ENCODE assay signal across 6 cellular contexts in the genomic region with DNA sequence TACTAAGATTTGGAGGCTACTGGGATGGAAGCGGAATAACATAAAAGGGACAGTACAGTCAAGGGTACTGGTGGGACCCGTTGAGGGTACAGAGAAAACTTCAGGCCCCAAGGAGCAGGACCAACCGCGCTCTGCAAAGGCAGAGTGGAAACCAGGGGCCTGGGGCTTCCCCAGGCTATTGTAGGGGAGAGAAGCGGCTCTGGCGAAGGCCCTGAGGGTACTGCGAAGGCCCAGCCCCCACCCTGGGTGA. TPM values are rescaled to one million over a fixed set of nuclear protein-coding genes. Genes with fewer than 3 reads are reported as not detected.
DNase-seq lines count a peak whose midpoint lies in the region; ATAC-seq, FAIRE-seq and TF ChIP-seq lines count a peak whose summit lies in the region.

No MANE protein-coding gene starts in this region.

- H3K4me3 ChIP-seq in heart left ventricle (peak overlapping the region; percentile 61 to 93 (median 74)), uterus (peak overlapping the region; percentile 57 to 71)

- no peaks in the 10 kb centered on the region for H3K9me3 Mint-ChIP-seq in immature natural killer cell

- H3K9me3 ChIP-seq in heart left ventricle (no peaks in the 10 kb centered on the region), uterus (no peaks in the 10 kb centered on the region)

- no peaks in the 10 kb centered on the region for H3K36me3 Mint-ChIP-seq in immature natural killer cell

- TF ChIP-seq POLR2A in heart left ventricle (IDR thresholded peaks at IDR 0.05) (no peak), uterus (IDR thresholded peaks at IDR 0.05) (no peak)

- H3K4me3 Mint-ChIP-seq in immature natural killer cell = peak overlapping the region; percentile 57 to 81 (median 62)

- H3K4me1 Mint-ChIP-seq in immature natural killer cell = peaks cover 13 to 19% of the 10 kb centered on the region in 2 donors

- H3K27me3 ChIP-seq in heart left ventricle (no peaks in the 10 kb centered on the region), uterus (no peaks in the 10 kb centered on the region)

- H3K36me3 ChIP-seq in heart left ventricle (peaks cover 0 to 23% (median 15%) of the 10 kb centered on the region in 9 donors), uterus (no peaks in the 10 kb centered on the region)

- H3K27ac ChIP-seq in heart left ventricle (peak overlapping the region; percentile 88 to 98 (median 97)), uterus (peak overlapping the region; percentile 93 to 98)

- TF ChIP-seq CTCF in heart left ventricle (IDR thresholded peaks at IDR 0.05) = no peak
- TF ChIP-seq CTCF in uterus (IDR thresholded peaks at IDR 0.05) = no peak

- WGBS in heart left ventricle, 4 donors = 29 to 45% (median 38%) methylated on average over 5 to 7 of the region's 7 CpGs

- peak overlapping the region in 2 of 6 donors; percentile 52 to 78 for H3K27ac Mint-ChIP-seq in immature natural killer cell

- FAIRE-seq in RCC 7860 (lab: Jason Lieb, UNC) = no peak

- DNase-seq in heart left ventricle (no peak), cardiac septum (ENCODE audit: low spot score) (no peak), immature natural killer cell (no peak), uterus (no peak), RCC 7860 (ENCODE audit: low spot score) (no peak)

- peaks cover 2 to 4% (median 3%) of the 10 kb centered on the region in 3 donors for H3K27me3 Mint-ChIP-seq in immature natural killer cell (ENCODE audit: low read depth in 3 of 3)

- ATAC-seq in heart left ventricle (no peak), GM21737 (IDR thresholded peaks at IDR 0.05; ENCODE audit: unreplicated experiment) (no peak)

- intact Hi-C loops in heart left ventricle (cut with DNase I) = loop anchor here in 4 of 10 donors (2.0 to 5.0 kb wide), 3 partner anchors 30 to 42 kb away; a partner anchor contains a TSS
- intact Hi-C loops in cardiac septum (cut with DNase I) = no loop called here
- intact Hi-C loops in uterus (cut with DNase I; ENCODE audit: low total_unique reads) = loop anchor here (5.0 kb wide), 1 partner anchor 38 kb away; no protein-coding TSS in a partner anchor

- H3K4me1 ChIP-seq in heart left ventricle = peaks cover 2 to 54% (median 28%) of the 10 kb centered on the region in 12 donors
- peaks cover 0 to 4% of the 10 kb centered on the region in 2 donors for H3K4me1 ChIP-seq in uterus

RNA-seq across cellular contexts. Expression of a gene that starts 0.4 kb away (rescaled TPM):
- total RNA-seq in heart left ventricle = 1,000 to 10,000 TPM in 3 of 9 donors, 100 to 1,000 TPM in 6; 621 to 1,314 (median 858) TPM
- polyA plus RNA-seq in heart left ventricle = 1,000 to 10,000 TPM in 1 of 2 donors, 100 to 1,000 TPM in 1; 761 to 2,450 TPM
- 690 TPM for total RNA-seq in cardiac septum
- polyA plus RNA-seq in immature natural killer cell = under 1 TPM in 1 of 3 donors, not detected in 2; 0.28 TPM
- 1,000 to 10,000 TPM in 2 of 4 donors, 100 to 1,000 TPM in 2; 491 to 2,682 (median 829) TPM for total RNA-seq in uterus

RNA-seq across cellular contexts. Expression of a gene that starts 15.5 kb away (rescaled TPM):
- 10 to 100 TPM in 1 of 9 donors, 1 to 10 TPM in 1, under 1 TPM in 1, not detected in 6; 0.47 to 13.9 (median 2.3) TPM for total RNA-seq in heart left ventricle
- polyA plus RNA-seq in heart left ventricle = under 1 TPM; 0.23 to 0.54 TPM
- total RNA-seq in cardiac septum = 0.48 TPM
- not detected for polyA plus RNA-seq in immature natural killer cell
- total RNA-seq in uterus = under 1 TPM in 1 of 4 donors, not detected in 3; 0.14 TPM

RNA-seq across cellular contexts. Expression of a gene that starts 24.3 kb away (rescaled TPM):
- total RNA-seq in heart left ventricle = 1 to 10 TPM in 1 of 9 donors, under 1 TPM in 8; 0.11 to 1.2 (median 0.27) TPM
- polyA plus RNA-seq in heart left ventricle = under 1 TPM; 0.12 to 0.30 TPM
- total RNA-seq in cardiac septum = 0.48 TPM
- polyA plus RNA-seq in immature natural killer cell = 1 to 10 TPM in 2 of 3 donors, under 1 TPM in 1; 0.92 to 1.9 (median 1.1) TPM
- total RNA-seq in uterus = 1 to 10 TPM in 3 of 4 donors, not detected in 1; 1.5 to 3.6 (median 2.4) TPM

RNA-seq across cellular contexts. Expression of a gene that starts 31.2 kb away (rescaled TPM):
- total RNA-seq in heart left ventricle (10 to 100 TPM; 35.5 to 78.5 (median 43.8) TPM), cardiac septum (47.7 TPM), uterus (100 to 1,000 TPM in 1 of 4 donors, 10 to 100 TPM in 2, 1 to 10 TPM in 1; 9.0 to 120 (median 32.1) TPM)
- polyA plus RNA-seq in heart left ventricle (100 to 1,000 TPM in 1 of 2 donors, 10 to 100 TPM in 1; 70.1 to 116 TPM), immature natural killer cell (100 to 1,000 TPM; 101 to 106 (median 103) TPM)

RNA-seq across cellular contexts. Expression of a gene that starts 31.5 kb away (rescaled TPM):
- total RNA-seq in heart left ventricle = over 10,000 TPM in 3 of 9 donors, 1,000 to 10,000 TPM in 5, 100 to 1,000 TPM in 1; 462 to 18,741 (median 5,764) TPM
- 100 to 1,000 TPM; 118 to 429 TPM for polyA plus RNA-seq in heart left ventricle
- 10,677 TPM for total RNA-seq in cardiac septum
- 10 to 100 TPM in 1 of 3 donors, not detected in 2; 23.0 TPM for polyA plus RNA-seq in immature natural killer cell
- over 10,000 TPM in 2 of 4 donors, 1,000 to 10,000 TPM in 2; 2,632 to 57,722 (median 9,015) TPM for total RNA-seq in uterus
